8 cellular contexts compared by ENCODE assay signal in genomic region chr11:128686045-128686741, GRCh38. TPM values are rescaled to one million over a fixed set of nuclear protein-coding genes. Genes with fewer than 3 reads are reported as not detected.
DNase-seq lines count a peak whose midpoint lies in the region; ATAC-seq and TF ChIP-seq lines count a peak whose summit lies in the region.

No MANE protein-coding gene starts in this region.

- TF ChIP-seq CTCF in OCI-LY7 (conservative IDR thresholded peaks at IDR 0.05; ENCODE audit: low read length) (no peak), fibroblast of pulmonary artery (IDR thresholded peaks at IDR 0.05; ENCODE audit: low read length, missing control alignments) (no peak), spleen (IDR thresholded peaks at IDR 0.05 in 8 of 11, conservative IDR thresholded peaks at IDR 0.05 in 3 of 11) (no peak)

- CTCF ChIA-PET in OCI-LY7 (lab: Charles Lee; ENCODE audit: unreplicated experiment), result interaction anchor here (0.7 kb wide), 1 partner anchor 50 kb away, joined by 4 read pairs; no protein-coding TSS in a partner anchor

- H3K9me3 ChIP-seq in OCI-LY7 (ENCODE audit: low read length) (no peaks in the 10 kb centered on the region), spleen (no peaks in the 10 kb centered on the region)

- H3K79me2 ChIP-seq in OCI-LY7 (ENCODE audit: insufficient read depth, low read depth, low read length), result no peaks in the 10 kb centered on the region

- no peak overlapping the region for H2AFZ ChIP-seq in OCI-LY7 (ENCODE audit: low read length)

- BruUV-seq in OCI-LY7 (replicated peaks; lab: Mats Ljungman, UMichigan), result no TSS peak

- peak; percentile 8 to 32 for ATAC-seq in activated CD4-positive, CD25-positive, alpha-beta regulatory T cell treated with anti-CD3 and anti-CD28 coated beads, Interleukin-2, amount 50 U/mL, for 24 hours
- ATAC-seq in HG03139 (IDR thresholded peaks at IDR 0.05; ENCODE audit: unreplicated experiment), result no peak

- H4K20me1 ChIP-seq in OCI-LY7 (ENCODE audit: insufficient read depth, low read length), result no peaks in the 10 kb centered on the region

- H3K27ac ChIP-seq in OCI-LY7 (ENCODE audit: low read depth, low read length, poor library complexity, severe bottlenecking) (no peak overlapping the region), spleen (peak overlapping the region in 7 of 8 donors; percentile 19 to 67 (median 40))

- peaks cover 0 to 45% (median 16%) of the 10 kb centered on the region in 7 donors for H3K27me3 ChIP-seq in spleen (replicated peaks in 1 of 7)

- POLR2A ChIA-PET in OCI-LY7 (lab: Charles Lee), result interaction anchor here (0.6 to 1.3 kb wide), 7 partner anchors 24 to 516 kb away, joined by 3 to 6 read pairs (median 4); no protein-coding TSS in a partner anchor

- intact Hi-C loops in OCI-LY7 (cut with micrococcal nuclease; ENCODE audit: unreplicated experiment) (no loop called here), spleen (cut with DNase I; ENCODE audit: low total_unique reads) (no loop called here)

- H3K36me3 ChIP-seq in OCI-LY7 (ENCODE audit: insufficient read depth, low read length) (no peaks in the 10 kb centered on the region), spleen (no peaks in the 10 kb centered on the region)

- WGBS in spleen, 5 donors, result 13 to 29% (median 17%) methylated on average over 32 of the region's 32 CpGs

- H3K4me3 ChIP-seq in OCI-LY7 (ENCODE audit: low read depth, low read length, poor library complexity, severe bottlenecking), result no peak overlapping the region
- H3K4me3 ChIP-seq in fibroblast of pulmonary artery (replicated peaks; ENCODE audit: low read depth, low read length), result peak overlapping the region; percentile 49
- H3K4me3 ChIP-seq in spleen, result peak overlapping the region; percentile 10 to 68 (median 46)

- peaks cover 6% of the 10 kb centered on the region for H3K4me1 ChIP-seq in OCI-LY7 (ENCODE audit: insufficient read depth, low read length, poor library complexity, severe bottlenecking)
- H3K4me1 ChIP-seq in spleen, result peaks cover 28 to 86% (median 56%) of the 10 kb centered on the region in 6 donors

- DNase-seq in activated CD4-positive, CD25-positive, alpha-beta regulatory T cell (lab: John Stamatoyannopoulos, UW), result no peak
- DNase-seq in OCI-LY7 (ENCODE audit: low spot score) (no peak), fibroblast of pulmonary artery (ENCODE audit: low read depth) (no peak), spleen (peak; percentile 82), kidney tubule cell (ENCODE audit: low spot score) (no peak), NCI-H1105 (lab: John Stamatoyannopoulos, UW) (no peak)

- TF ChIP-seq POLR2A in spleen (IDR thresholded peaks at IDR 0.05), result no peak

- peak overlapping the region; percentile 10; the same call in 1 of the 2 replicates for H3K4me2 ChIP-seq in OCI-LY7 (ENCODE audit: low read length)

- no peaks in the 10 kb centered on the region for H3K9me2 ChIP-seq in OCI-LY7 (ENCODE audit: insufficient read depth, low read length)

RNA-seq across cellular contexts. Expression of gene FLI1, which starts 7.7 kb away (rescaled TPM):
- 79.4 and 88.8 TPM in 2 replicates for total RNA-seq in OCI-LY7 (2014; rRNA removed; shearing (Covaris generic))
- total RNA-seq in OCI-LY7 (2022), result 78.2 and 81.2 TPM in 2 replicates
- 100 to 1,000 TPM; 125 to 270 (median 160) TPM for total RNA-seq in spleen
- polyA plus RNA-seq in spleen, result 10 to 100 TPM; 45.8 to 74.2 (median 52.5) TPM
